In genomic region chr6:139648430-139649000, GRCh38 we compare ENCODE assay signal across 1 cellular context.
TF ChIP-seq lines count a peak whose summit lies in the region.

No MANE protein-coding gene starts in this region.

TF ChIP-seq in K562, 482 proteins besides CTCF, POLR2A, EP300 and RAD21 (continued from another document and continues in another):
- TF ChIP-seq, protein P1, sequence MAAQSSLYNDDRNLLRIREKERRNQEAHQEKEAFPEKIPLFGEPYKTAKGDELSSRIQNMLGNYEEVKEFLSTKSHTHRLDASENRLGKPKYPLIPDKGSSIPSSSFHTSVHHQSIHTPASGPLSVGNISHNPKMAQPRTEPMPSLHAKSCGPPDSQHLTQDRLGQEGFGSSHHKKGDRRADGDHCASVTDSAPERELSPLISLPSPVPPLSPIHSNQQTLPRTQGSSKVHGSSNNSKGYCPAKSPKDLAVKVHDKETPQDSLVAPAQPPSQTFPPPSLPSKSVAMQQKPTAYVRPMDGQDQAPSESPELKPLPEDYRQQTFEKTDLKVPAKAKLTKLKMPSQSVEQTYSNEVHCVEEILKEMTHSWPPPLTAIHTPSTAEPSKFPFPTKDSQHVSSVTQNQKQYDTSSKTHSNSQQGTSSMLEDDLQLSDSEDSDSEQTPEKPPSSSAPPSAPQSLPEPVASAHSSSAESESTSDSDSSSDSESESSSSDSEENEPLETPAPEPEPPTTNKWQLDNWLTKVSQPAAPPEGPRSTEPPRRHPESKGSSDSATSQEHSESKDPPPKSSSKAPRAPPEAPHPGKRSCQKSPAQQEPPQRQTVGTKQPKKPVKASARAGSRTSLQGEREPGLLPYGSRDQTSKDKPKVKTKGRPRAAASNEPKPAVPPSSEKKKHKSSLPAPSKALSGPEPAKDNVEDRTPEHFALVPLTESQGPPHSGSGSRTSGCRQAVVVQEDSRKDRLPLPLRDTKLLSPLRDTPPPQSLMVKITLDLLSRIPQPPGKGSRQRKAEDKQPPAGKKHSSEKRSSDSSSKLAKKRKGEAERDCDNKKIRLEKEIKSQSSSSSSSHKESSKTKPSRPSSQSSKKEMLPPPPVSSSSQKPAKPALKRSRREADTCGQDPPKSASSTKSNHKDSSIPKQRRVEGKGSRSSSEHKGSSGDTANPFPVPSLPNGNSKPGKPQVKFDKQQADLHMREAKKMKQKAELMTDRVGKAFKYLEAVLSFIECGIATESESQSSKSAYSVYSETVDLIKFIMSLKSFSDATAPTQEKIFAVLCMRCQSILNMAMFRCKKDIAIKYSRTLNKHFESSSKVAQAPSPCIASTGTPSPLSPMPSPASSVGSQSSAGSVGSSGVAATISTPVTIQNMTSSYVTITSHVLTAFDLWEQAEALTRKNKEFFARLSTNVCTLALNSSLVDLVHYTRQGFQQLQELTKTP (IDR thresholded peaks at IDR 0.05; ENCODE audit: low read depth in 1 of 2, partially characterized antibody in 2 of 2): peak; percentile 22 to 57
- TF ChIP-seq CREB1 (IDR thresholded peaks at IDR 0.05) (peak; percentile 66; the same call in 1 of the 2 replicates), CREB1 (CRISPR knock-in tag; IDR thresholded peaks at IDR 0.05) (peak; percentile 36; the same call in 1 of the 2 replicates), CBFA2T2 (conservative IDR thresholded peaks at IDR 0.05) (peak; percentile 95), ZNF644 (tag; IDR thresholded peaks at IDR 0.05; ENCODE audit: low read depth) (peak; percentile 84), U2AF1 (optimal IDR thresholded peaks at IDR 0.05; ENCODE audit: low read depth, low read length) (no peak), ILF3 (IDR thresholded peaks at IDR 0.05; ENCODE audit: borderline replicate concordance) (0 out of 2 replicates have a peak, but pooled peaks have one; percentile 40), NR3C1 (CRISPR knock-in tag; IDR thresholded peaks at IDR 0.05) (no peak), FOXA1 (IDR thresholded peaks at IDR 0.05; ENCODE audit: borderline replicate concordance) (no peak), ZNF212 (CRISPR knock-in tag; IDR thresholded peaks at IDR 0.05) (no peak), TCF7 (IDR thresholded peaks at IDR 0.05; ENCODE audit: borderline replicate concordance) (peak; percentile 90; the same call in 1 of the 2 replicates), CHCHD3 (CRISPR knock-in tag; IDR thresholded peaks at IDR 0.05) (no peak), TEAD2 (tag; IDR thresholded peaks at IDR 0.05) (no peak), CHD4 (IDR thresholded peaks at IDR 0.05; ENCODE audit: insufficient read depth, insufficient replicate concordance, low read depth, low read length, poor library complexity, severe bottlenecking) (no peak), ZNF324 (CRISPR knock-in tag; IDR thresholded peaks at IDR 0.05) (no peak), ZFP30 (CRISPR knock-in tag; IDR thresholded peaks at IDR 0.05; ENCODE audit: borderline replicate concordance) (no peak), ZNF655 (CRISPR knock-in tag; IDR thresholded peaks at IDR 0.05) (no peak), ZC3H11A (IDR thresholded peaks at IDR 0.05; ENCODE audit: low read depth, low read length) (0 out of 2 replicates have a peak, but pooled peaks have one; percentile 44), ZBTB17 (CRISPR knock-in tag; IDR thresholded peaks at IDR 0.05) (peak; percentile 71; the same call in 1 of the 2 replicates), RUNX1 (IDR thresholded peaks at IDR 0.05; ENCODE audit: low read depth) (peak; percentile 86), NR1H2 (CRISPR knock-in tag; IDR thresholded peaks at IDR 0.05) (no peak), SNIP1 (IDR thresholded peaks at IDR 0.05; ENCODE audit: low read depth) (no peak), PURB (CRISPR knock-in tag; IDR thresholded peaks at IDR 0.05; ENCODE audit: low read depth) (no peak), CBX3 (IDR thresholded peaks at IDR 0.05; ENCODE audit: borderline replicate concordance in 1 of 2, low read length in 2 of 2) (peak in 1 of 2 experiments; percentile 83; a peak in 1 of 3 replicates), FOXK1 (CRISPR knock-in tag; IDR thresholded peaks at IDR 0.05; ENCODE audit: borderline replicate concordance) (no peak), MTA3 (IDR thresholded peaks at IDR 0.05; ENCODE audit: borderline replicate concordance) (peak; percentile 89), NUFIP1 (IDR thresholded peaks at IDR 0.05; ENCODE audit: partially characterized antibody) (peak; percentile 63), PPARD (CRISPR knock-in tag; IDR thresholded peaks at IDR 0.05) (no peak), PHTF2 (CRISPR knock-in tag; IDR thresholded peaks at IDR 0.05) (no peak), E2F6 (IDR thresholded peaks at IDR 0.05; ENCODE audit: borderline replicate concordance in 1 of 2, extremely low read depth in 1 of 2, insufficient read depth in 1 of 2, insufficient read length in 1 of 2, low read depth in 1 of 2, low read length in 1 of 2, poor library complexity in 1 of 2, severe bottlenecking in 1 of 2) (peak; percentile 78 to 79), BHLHE40 (IDR thresholded peaks at IDR 0.05; ENCODE audit: low read length) (no peak; the same call in 1 of the 2 replicates), SIRT6 (IDR thresholded peaks at IDR 0.05; ENCODE audit: low read depth, low read length) (no peak), CCNT2 (IDR thresholded peaks at IDR 0.05; ENCODE audit: borderline replicate concordance, extremely low read depth, insufficient read length, low read depth, low read length) (peak; percentile 99)
- TF ChIP-seq, protein P2, sequence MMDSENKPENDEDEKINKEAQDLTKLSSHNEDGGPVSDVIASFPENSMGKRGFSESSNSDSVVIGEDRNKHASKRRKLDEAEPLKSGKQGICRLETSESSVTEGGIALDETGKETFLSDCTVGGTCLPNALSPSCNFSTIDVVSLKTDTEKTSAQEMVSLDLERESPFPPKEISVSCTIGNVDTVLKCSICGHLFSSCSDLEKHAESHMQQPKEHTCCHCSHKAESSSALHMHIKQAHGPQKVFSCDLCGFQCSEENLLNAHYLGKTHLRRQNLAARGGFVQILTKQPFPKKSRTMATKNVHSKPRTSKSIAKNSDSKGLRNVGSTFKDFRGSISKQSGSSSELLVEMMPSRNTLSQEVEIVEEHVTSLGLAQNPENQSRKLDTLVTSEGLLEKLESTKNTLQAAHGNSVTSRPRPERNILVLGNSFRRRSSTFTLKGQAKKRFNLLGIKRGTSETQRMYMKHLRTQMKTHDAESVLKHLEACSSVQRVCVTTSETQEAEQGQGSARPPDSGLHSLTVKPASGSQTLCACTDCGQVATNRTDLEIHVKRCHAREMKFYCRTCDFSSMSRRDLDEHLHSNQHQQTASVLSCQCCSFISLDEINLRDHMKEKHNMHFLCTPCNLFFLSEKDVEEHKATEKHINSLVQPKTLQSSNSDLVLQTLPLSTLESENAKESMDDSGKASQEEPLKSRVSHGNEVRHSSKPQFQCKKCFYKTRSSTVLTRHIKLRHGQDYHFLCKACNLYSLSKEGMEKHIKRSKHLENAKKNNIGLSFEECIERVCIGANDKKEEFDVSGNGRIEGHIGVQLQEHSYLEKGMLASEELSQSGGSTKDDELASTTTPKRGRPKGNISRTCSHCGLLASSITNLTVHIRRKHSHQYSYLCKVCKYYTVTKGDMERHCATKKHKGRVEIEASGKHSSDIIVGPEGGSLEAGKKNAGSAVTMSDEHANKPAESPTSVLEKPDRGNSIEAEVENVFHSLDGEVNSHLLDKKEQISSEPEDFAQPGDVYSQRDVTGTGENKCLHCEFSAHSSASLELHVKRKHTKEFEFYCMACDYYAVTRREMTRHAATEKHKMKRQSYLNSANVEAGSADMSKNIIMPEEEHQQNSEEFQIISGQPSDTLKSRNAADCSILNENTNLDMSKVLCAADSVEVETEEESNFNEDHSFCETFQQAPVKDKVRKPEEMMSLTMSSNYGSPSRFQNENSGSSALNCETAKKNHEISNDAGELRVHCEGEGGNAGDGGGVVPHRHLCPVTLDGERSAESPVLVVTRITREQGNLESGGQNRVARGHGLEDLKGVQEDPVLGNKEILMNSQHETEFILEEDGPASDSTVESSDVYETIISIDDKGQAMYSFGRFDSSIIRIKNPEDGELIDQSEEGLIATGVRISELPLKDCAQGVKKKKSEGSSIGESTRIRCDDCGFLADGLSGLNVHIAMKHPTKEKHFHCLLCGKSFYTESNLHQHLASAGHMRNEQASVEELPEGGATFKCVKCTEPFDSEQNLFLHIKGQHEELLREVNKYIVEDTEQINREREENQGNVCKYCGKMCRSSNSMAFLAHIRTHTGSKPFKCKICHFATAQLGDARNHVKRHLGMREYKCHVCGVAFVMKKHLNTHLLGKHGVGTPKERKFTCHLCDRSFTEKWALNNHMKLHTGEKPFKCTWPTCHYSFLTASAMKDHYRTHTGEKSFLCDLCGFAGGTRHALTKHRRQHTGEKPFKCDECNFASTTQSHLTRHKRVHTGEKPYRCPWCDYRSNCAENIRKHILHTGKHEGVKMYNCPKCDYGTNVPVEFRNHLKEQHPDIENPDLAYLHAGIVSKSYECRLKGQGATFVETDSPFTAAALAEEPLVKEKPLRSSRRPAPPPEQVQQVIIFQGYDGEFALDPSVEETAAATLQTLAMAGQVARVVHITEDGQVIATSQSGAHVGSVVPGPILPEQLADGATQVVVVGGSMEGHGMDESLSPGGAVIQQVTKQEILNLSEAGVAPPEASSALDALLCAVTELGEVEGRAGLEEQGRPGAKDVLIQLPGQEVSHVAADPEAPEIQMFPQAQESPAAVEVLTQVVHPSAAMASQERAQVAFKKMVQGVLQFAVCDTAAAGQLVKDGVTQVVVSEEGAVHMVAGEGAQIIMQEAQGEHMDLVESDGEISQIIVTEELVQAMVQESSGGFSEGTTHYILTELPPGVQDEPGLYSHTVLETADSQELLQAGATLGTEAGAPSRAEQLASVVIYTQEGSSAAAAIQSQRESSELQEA (IDR thresholded peaks at IDR 0.05; ENCODE audit: low read depth): no peak
- TF ChIP-seq, protein P3, sequence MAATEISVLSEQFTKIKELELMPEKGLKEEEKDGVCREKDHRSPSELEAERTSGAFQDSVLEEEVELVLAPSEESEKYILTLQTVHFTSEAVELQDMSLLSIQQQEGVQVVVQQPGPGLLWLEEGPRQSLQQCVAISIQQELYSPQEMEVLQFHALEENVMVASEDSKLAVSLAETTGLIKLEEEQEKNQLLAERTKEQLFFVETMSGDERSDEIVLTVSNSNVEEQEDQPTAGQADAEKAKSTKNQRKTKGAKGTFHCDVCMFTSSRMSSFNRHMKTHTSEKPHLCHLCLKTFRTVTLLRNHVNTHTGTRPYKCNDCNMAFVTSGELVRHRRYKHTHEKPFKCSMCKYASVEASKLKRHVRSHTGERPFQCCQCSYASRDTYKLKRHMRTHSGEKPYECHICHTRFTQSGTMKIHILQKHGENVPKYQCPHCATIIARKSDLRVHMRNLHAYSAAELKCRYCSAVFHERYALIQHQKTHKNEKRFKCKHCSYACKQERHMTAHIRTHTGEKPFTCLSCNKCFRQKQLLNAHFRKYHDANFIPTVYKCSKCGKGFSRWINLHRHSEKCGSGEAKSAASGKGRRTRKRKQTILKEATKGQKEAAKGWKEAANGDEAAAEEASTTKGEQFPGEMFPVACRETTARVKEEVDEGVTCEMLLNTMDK (IDR thresholded peaks at IDR 0.05; ENCODE audit: borderline replicate concordance, insufficient read depth, low read depth, low read length, poor library complexity, severe bottlenecking): no peak
- TF ChIP-seq, protein P4, sequence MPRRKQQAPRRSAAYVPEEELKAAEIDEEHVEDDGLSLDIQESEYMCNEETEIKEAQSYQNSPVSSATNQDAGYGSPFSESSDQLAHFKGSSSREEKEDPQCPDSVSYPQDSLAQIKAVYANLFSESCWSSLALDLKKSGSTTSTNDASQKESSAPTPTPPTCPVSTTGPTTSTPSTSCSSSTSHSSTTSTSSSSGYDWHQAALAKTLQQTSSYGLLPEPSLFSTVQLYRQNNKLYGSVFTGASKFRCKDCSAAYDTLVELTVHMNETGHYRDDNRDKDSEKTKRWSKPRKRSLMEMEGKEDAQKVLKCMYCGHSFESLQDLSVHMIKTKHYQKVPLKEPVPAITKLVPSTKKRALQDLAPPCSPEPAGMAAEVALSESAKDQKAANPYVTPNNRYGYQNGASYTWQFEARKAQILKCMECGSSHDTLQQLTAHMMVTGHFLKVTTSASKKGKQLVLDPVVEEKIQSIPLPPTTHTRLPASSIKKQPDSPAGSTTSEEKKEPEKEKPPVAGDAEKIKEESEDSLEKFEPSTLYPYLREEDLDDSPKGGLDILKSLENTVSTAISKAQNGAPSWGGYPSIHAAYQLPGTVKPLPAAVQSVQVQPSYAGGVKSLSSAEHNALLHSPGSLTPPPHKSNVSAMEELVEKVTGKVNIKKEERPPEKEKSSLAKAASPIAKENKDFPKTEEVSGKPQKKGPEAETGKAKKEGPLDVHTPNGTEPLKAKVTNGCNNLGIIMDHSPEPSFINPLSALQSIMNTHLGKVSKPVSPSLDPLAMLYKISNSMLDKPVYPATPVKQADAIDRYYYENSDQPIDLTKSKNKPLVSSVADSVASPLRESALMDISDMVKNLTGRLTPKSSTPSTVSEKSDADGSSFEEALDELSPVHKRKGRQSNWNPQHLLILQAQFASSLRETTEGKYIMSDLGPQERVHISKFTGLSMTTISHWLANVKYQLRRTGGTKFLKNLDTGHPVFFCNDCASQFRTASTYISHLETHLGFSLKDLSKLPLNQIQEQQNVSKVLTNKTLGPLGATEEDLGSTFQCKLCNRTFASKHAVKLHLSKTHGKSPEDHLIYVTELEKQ (CRISPR knock-in tag; IDR thresholded peaks at IDR 0.05): no peak
- TF ChIP-seq, protein P5, sequence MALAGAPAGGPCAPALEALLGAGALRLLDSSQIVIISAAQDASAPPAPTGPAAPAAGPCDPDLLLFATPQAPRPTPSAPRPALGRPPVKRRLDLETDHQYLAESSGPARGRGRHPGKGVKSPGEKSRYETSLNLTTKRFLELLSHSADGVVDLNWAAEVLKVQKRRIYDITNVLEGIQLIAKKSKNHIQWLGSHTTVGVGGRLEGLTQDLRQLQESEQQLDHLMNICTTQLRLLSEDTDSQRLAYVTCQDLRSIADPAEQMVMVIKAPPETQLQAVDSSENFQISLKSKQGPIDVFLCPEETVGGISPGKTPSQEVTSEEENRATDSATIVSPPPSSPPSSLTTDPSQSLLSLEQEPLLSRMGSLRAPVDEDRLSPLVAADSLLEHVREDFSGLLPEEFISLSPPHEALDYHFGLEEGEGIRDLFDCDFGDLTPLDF (CRISPR knock-in tag; IDR thresholded peaks at IDR 0.05): no peak
